15 cellular contexts compared by ENCODE assay signal in genomic region chr9:114790521-114790920, GRCh38. TPM values are rescaled to one million over a fixed set of nuclear protein-coding genes. Genes with fewer than 3 reads are reported as not detected.
"Had no signal": no experiment of that assay in that cellular context is flagged by ENCODE, and none has a peak within 500 bp of the region (broad histone marks: within the 10 kb centered on the region; RNA-seq: fewer than 3 reads in every experiment).

No MANE protein-coding gene starts in this region.

- H3K27me3 ChIP-seq: hepatocyte, sigmoid colon, testis had no signal

- H3K79me2 ChIP-seq: hepatocyte had no signal

- H3K36me3 ChIP-seq: prostate gland, sigmoid colon had no signal

- H3K4me2 ChIP-seq: hepatocyte had no signal

- H3K9me3 ChIP-seq: prostate gland, sigmoid colon, testis had no signal

- ATAC-seq: activated CD4-positive, CD25-positive, alpha-beta regulatory T cell treated with anti-CD3 and anti-CD28 coated beads, Interleukin-2, amount 50 U/mL, for 24 hours had no signal

- H2AFZ ChIP-seq: hepatocyte had no signal

- H3K27ac ChIP-seq: hepatocyte, prostate gland, sigmoid colon, testis had no signal

- H3K4me3 ChIP-seq: hepatocyte, prostate gland, sigmoid colon, testis had no signal

- H3K4me1 ChIP-seq: prostate gland, sigmoid colon, testis had no signal

- DNase-seq: activated CD4-positive, alpha-beta T cell treated with anti-CD3 and anti-CD28 coated beads, Interleukin-2, amount 50 U/mL, for 1 hour; activated CD8-positive, alpha-beta memory T cell treated with anti-CD3 and anti-CD28 coated beads for 24 hours; aorta; dermis blood vessel endothelial cell; erythroblast; sigmoid colon; stimulated activated CD4-positive, alpha-beta T cell treated with anti-CD3 and anti-CD28 coated beads, Interleukin-1b, Interleukin-23, amount 100 ng/mL, for 48 hours; stimulated activated naive CD8-positive, alpha-beta T cell treated with anti-CD3 and anti-CD28 coated beads, Interleukin-15, amount 100 ng/mL, for 72 hours; T-helper 9 cell; testis had no signal

RNA-seq across cellular contexts. Expression of gene TNFSF15, which starts 15.3 kb away (rescaled TPM):
- total RNA-seq: bronchial epithelial cell, neural crest cell had no signal
